Comparison of ENCODE assay signal across 15 cellular contexts in the genomic region with DNA sequence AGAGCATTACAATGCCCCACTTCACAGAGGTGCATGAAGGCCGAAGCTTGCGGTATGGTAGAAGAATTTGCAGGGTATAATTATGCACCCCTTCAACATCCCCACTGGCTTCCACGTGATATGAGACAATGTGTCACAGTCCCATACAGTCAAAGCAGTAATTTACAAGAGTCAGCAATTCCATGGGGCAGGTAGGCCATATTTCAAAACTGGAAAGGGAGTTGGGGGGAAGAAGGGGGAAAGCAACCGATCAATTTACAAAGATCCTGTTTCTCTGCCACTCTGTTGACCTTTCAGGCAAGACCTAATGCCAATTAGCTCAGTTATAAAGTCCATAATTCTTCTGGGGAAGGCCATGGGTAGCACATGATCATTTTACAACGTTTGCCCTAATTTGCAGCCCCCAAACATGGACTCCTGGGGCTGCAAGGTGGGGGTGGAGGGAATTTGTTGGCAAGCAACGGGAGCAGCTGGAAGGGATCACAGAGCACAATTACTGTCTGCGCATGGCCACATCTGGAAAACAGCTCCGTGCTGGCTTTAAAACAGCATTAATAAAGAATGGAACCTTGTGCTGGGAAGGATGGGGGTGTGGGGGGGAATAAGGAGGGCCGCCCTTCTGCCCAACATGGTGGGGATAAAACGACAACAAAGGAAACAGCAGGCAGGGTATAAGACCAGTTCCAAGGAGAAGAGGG.
DNase-seq lines count a peak whose midpoint lies in the region; ATAC-seq and TF ChIP-seq lines count a peak whose summit lies in the region.
"Had no signal": no experiment of that assay in that cellular context is flagged by ENCODE, and none has a peak within 500 bp of the region (broad histone marks: within the 10 kb centered on the region; RNA-seq: fewer than 3 reads in every experiment).

No MANE protein-coding gene starts in this region.

- no peak overlapping the region for H3K27ac Mint-ChIP-seq in HFFc6
- H3K27ac Mint-ChIP-seq in activated T-cell treated with anti-CD3 and anti-CD28 coated beads, Interleukin-2, amount 50 U/mL, for 72 hours = no peak overlapping the region

- DNase-seq in Right ventricle myocardium inferior (ENCODE audit: missing footprints) = no peak
- no peak for DNase-seq in cardiac septum (ENCODE audit: low spot score)
- DNase-seq in fibroblast of the aortic adventitia (ENCODE audit: low read depth) = peak; percentile 15
- peak; percentile 93 for DNase-seq in left kidney (ENCODE audit: low read depth, low spot score)
- no peak for DNase-seq in HFFc6
- no peak for DNase-seq in AML-193 (lab: John Stamatoyannopoulos, UW)
- no peak for DNase-seq in activated T-cell treated with anti-CD3 and anti-CD28 coated beads, Interleukin-2, amount 50 U/mL, for 72 hours
- DNase-seq: C1 segment of cervical spinal cord, GDM1, NCI-H1694, NCI-H446 treated with DMSO at 0.1 percent for 48 hours, NCI-H748 treated with DMSO at 0.1 percent for 48 hours, RPMI8226, SJCRH30 had no signal

- no peaks in the 10 kb centered on the region for H3K36me3 Mint-ChIP-seq in HFFc6 (ENCODE audit: low read depth)
- H3K36me3 Mint-ChIP-seq in activated T-cell treated with anti-CD3 and anti-CD28 coated beads, Interleukin-2, amount 50 U/mL, for 72 hours (ENCODE audit: insufficient read depth in 2 of 2) = no peaks in the 10 kb centered on the region

- no peak overlapping the region for H3K4me3 Mint-ChIP-seq in HFFc6
- no peak overlapping the region for H3K4me3 Mint-ChIP-seq in activated T-cell treated with anti-CD3 and anti-CD28 coated beads, Interleukin-2, amount 50 U/mL, for 72 hours

- peaks cover 6% of the 10 kb centered on the region; the same call in 1 of the 2 replicates for H3K27me3 Mint-ChIP-seq in HFFc6 (ENCODE audit: insufficient read depth)
- H3K27me3 Mint-ChIP-seq in activated T-cell treated with anti-CD3 and anti-CD28 coated beads, Interleukin-2, amount 50 U/mL, for 72 hours (ENCODE audit: low read depth) = peaks cover 15% of the 10 kb centered on the region

- peak; percentile 82 for ATAC-seq in Right ventricle myocardium inferior
- no peak for ATAC-seq in activated T-cell treated with anti-CD3 and anti-CD28 coated beads, Interleukin-2, amount 50 U/mL, for 72 hours (replicated peaks in 1 of 2)
- ATAC-seq: GM12878 had no signal

- no peaks in the 10 kb centered on the region for H3K4me1 Mint-ChIP-seq in HFFc6 (ENCODE audit: low read depth)
- no peaks in the 10 kb centered on the region for H3K4me1 Mint-ChIP-seq in activated T-cell treated with anti-CD3 and anti-CD28 coated beads, Interleukin-2, amount 50 U/mL, for 72 hours (ENCODE audit: low read depth)

- no peak for TF ChIP-seq CTCF in fibroblast of the aortic adventitia (IDR thresholded peaks at IDR 0.05; ENCODE audit: insufficient read depth, low read length)
- TF ChIP-seq CTCF in HFFc6 (IDR thresholded peaks at IDR 0.05) = no peak

- no peak overlapping the region for H3K4me3 ChIP-seq in fibroblast of the aortic adventitia (ENCODE audit: low read depth, low read length)
- H3K4me3 ChIP-seq: GM12878, SJCRH30 had no signal

- intact Hi-C loops in Right ventricle myocardium inferior (cut with DNase I) (no loop called here), cardiac septum (cut with DNase I) (no loop called here)

- no peaks in the 10 kb centered on the region for H3K9me3 Mint-ChIP-seq in HFFc6
- no peaks in the 10 kb centered on the region for H3K9me3 Mint-ChIP-seq in activated T-cell treated with anti-CD3 and anti-CD28 coated beads, Interleukin-2, amount 50 U/mL, for 72 hours

Comparison
In these comparisons a context has a peak if more than half of its experiments do, and no peak if none do; other contexts are left out.
1. DNase-seq: peak in fibroblast of the aortic adventitia (single experiment) and left kidney (single experiment); none in Right ventricle myocardium inferior (single experiment), cardiac septum (single experiment), HFFc6 (single experiment), AML-193 (0 of 2) and activated T-cell treated with anti-CD3 and anti-CD28 coated beads, Interleukin-2, amount 50 U/mL, for 72 hours (0 of 2).